8 cellular contexts compared by ENCODE assay signal in genomic region chr13:107867701-107868661, GRCh38.
DNase-seq lines count a peak whose midpoint lies in the region; ATAC-seq and TF ChIP-seq lines count a peak whose summit lies in the region.

No MANE protein-coding gene starts in this region.

- H3K27ac ChIP-seq in HUES48 (ENCODE audit: low read depth, low read length) (no peak overlapping the region), fibroblast of lung (ENCODE audit: insufficient read depth, low read length) (peak overlapping the region; percentile 68)

- POLR2A ChIA-PET in T-cell (lab: Charles Lee), result no interaction called here

- peaks cover 3% of the 10 kb centered on the region for H3K79me2 ChIP-seq in fibroblast of lung (ENCODE audit: control insufficient read depth, insufficient read depth, low read length)

- H3K4me1 Mint-ChIP-seq in T-cell, result peaks cover 0 to 12% (median 9%) of the 10 kb centered on the region in 3 donors

- DNase-seq in C1 segment of cervical spinal cord (lab: John Stamatoyannopoulos, UW), result peak in 10 of 14 donors; percentile 8 to 63 (median 26)
- DNase-seq in T-cell, result no peak
- DNase-seq in fibroblast of lung (ENCODE audit: low read depth in 2 of 2), result peak; percentile 52 to 58
- DNase-seq in occipital lobe (lab: John Stamatoyannopoulos, UW), result peak; percentile 53

- H3K4me2 ChIP-seq in fibroblast of lung (ENCODE audit: extremely low read depth, insufficient read depth, low read length), result peak overlapping the region; percentile 81

- peaks cover 53% of the 10 kb centered on the region for H3K27me3 ChIP-seq in HUES48 (ENCODE audit: control insufficient read depth, insufficient read depth, low read length)
- H3K27me3 ChIP-seq in fibroblast of lung (ENCODE audit: control insufficient read depth, insufficient read depth, low read length), result peaks cover 2% of the 10 kb centered on the region

- H3K36me3 ChIP-seq in HUES48 (ENCODE audit: control insufficient read depth, insufficient read depth, low read length), result no peaks in the 10 kb centered on the region
- H3K36me3 ChIP-seq in fibroblast of lung (ENCODE audit: control insufficient read depth, insufficient read depth, low read length), result no peaks in the 10 kb centered on the region

- no peak overlapping the region for H3K27ac Mint-ChIP-seq in T-cell

- peaks cover under 1% of the 10 kb centered on the region for H4K20me1 ChIP-seq in fibroblast of lung (ENCODE audit: control insufficient read depth, extremely low read depth, insufficient read depth, low read length)

- H3K4me3 ChIP-seq in HUES48 (ENCODE audit: low read depth, low read length), result peak overlapping the region; percentile 69
- H3K4me3 ChIP-seq in fibroblast of lung (replicated peaks in 1 of 4; ENCODE audit: control extremely low read depth in 1 of 4, insufficient read depth in 1 of 4, low read depth in 3 of 4, low read length in 4 of 4), result peak overlapping the region; percentile 66 to 91 (median 72)

- no peaks in the 10 kb centered on the region for H3K36me3 Mint-ChIP-seq in T-cell

- no peak for ATAC-seq in T-cell (replicated peaks in 1 of 4)
- ATAC-seq in GM21423 (IDR thresholded peaks at IDR 0.05; ENCODE audit: unreplicated experiment), result no peak
- no peak for ATAC-seq in HG02610 (IDR thresholded peaks at IDR 0.05; ENCODE audit: unreplicated experiment)
- no peak for ATAC-seq in HG03469 (IDR thresholded peaks at IDR 0.05; ENCODE audit: unreplicated experiment)

- H3K4me1 ChIP-seq in HUES48 (ENCODE audit: control insufficient read depth, insufficient read depth, low read length) (0 out of 2 replicates have a peak, but pooled peaks cover 3% of the 10 kb centered on the region), fibroblast of lung (ENCODE audit: control insufficient read depth, extremely low read depth, insufficient read depth, low read length) (no peaks in the 10 kb centered on the region)

- peak overlapping the region; percentile 21; the same call in 1 of the 2 replicates for H3K9ac ChIP-seq in HUES48 (ENCODE audit: low read depth, low read length)
- H3K9ac ChIP-seq in fibroblast of lung (ENCODE audit: insufficient read depth, low read length), result peak overlapping the region; percentile 50

- peaks cover 45 to 46% of the 10 kb centered on the region in 2 donors for H3K27me3 Mint-ChIP-seq in T-cell

- peak overlapping the region; percentile 63 for H2AFZ ChIP-seq in fibroblast of lung (ENCODE audit: low read length)

- CTCF ChIA-PET in T-cell (lab: Charles Lee), result no interaction called here

- peaks cover 0 to 3% (median 0%) of the 10 kb centered on the region in 3 donors for H3K9me3 Mint-ChIP-seq in T-cell

- no peaks in the 10 kb centered on the region for H3K9me3 ChIP-seq in HUES48 (ENCODE audit: control insufficient read depth, insufficient read depth, low read length)
- H3K9me3 ChIP-seq in fibroblast of lung (ENCODE audit: control insufficient read depth, insufficient read depth, low read depth, low read length), result no peaks in the 10 kb centered on the region

- TF ChIP-seq CTCF in fibroblast of lung (conservative IDR thresholded peaks at IDR 0.05 in 1 of 2, IDR thresholded peaks at IDR 0.05 in 1 of 2; ENCODE audit: low read depth in 1 of 2, low read length in 2 of 2), result peak; percentile 34 to 64

- peak overlapping the region; percentile 24 to 63 (median 43) for H3K4me3 Mint-ChIP-seq in T-cell

Comparison
In these comparisons a context has a peak if more than half of its experiments do, and no peak if none do; other contexts are left out.
1. DNase-seq: peak in C1 segment of cervical spinal cord (10 of 14), fibroblast of lung (2 of 2) and occipital lobe (single experiment); none in T-cell (0 of 34).